Comparison of ENCODE assay signal across 8 cellular contexts in genomic region chr10:72625608-72626443, GRCh38. TPM values are rescaled to one million over a fixed set of nuclear protein-coding genes. Genes with fewer than 3 reads are reported as not detected.
DNase-seq lines count a peak whose midpoint lies in the region; ATAC-seq and TF ChIP-seq lines count a peak whose summit lies in the region.

MICU1 (minus strand) TSS chr10:72626079; CDS start chr10:72566793, 59,286 bp downstream.

- no peak for TF ChIP-seq CTCF in GM20000 (IDR thresholded peaks at IDR 0.05; ENCODE audit: extremely low read depth, missing control alignments)

- peak within 1 kb of the TSS; percentile 87 to 88 for H3K4me3 Mint-ChIP-seq in effector memory CD8-positive, alpha-beta T cell
- peak within 1 kb of the TSS; percentile 97 for H3K4me3 Mint-ChIP-seq in memory B cell

- peaks cover 7% of the 10 kb centered on the region for H3K36me3 Mint-ChIP-seq in effector memory CD8-positive, alpha-beta T cell (ENCODE audit: insufficient read depth)
- peaks cover 2% of the 10 kb centered on the region for H3K36me3 Mint-ChIP-seq in memory B cell

- DNase-seq in CMK (ENCODE audit: low read depth): peak; percentile 87
- DNase-seq in GM20000 (ENCODE audit: low spot score): peak; percentile 91
- DNase-seq in HT1080 (ENCODE audit: low read depth): peak; percentile 93
- peak; percentile 98 for DNase-seq in NOMO-1 treated with DMSO at 0.1 percent for 48 hours (lab: John Stamatoyannopoulos, UW; ENCODE audit: unreplicated experiment)
- peak; percentile 92 for DNase-seq in activated CD8-positive, alpha-beta memory T cell treated with anti-CD3 and anti-CD28 coated beads for 4 hours (ENCODE audit: low read depth in 2 of 2)
- peak; percentile 85 to 90 (median 87) for DNase-seq in effector memory CD8-positive, alpha-beta T cell
- peak; percentile 81 to 90 for DNase-seq in memory B cell (ENCODE audit: low spot score in 2 of 2)
- peak; percentile 89 for DNase-seq in stimulated activated CD8-positive, alpha-beta memory T cell treated with anti-CD3 and anti-CD28 coated beads, Interleukin-12 subunit alpha, Interleukin-12 subunit beta, amount 100 ng/mL, for 24 hours (ENCODE audit: extremely low read depth)

- peak within 1 kb of the TSS; percentile 78 to 82 for H3K27ac Mint-ChIP-seq in effector memory CD8-positive, alpha-beta T cell
- H3K27ac Mint-ChIP-seq in memory B cell: peak within 1 kb of the TSS; percentile 89

- H3K9me3 Mint-ChIP-seq in effector memory CD8-positive, alpha-beta T cell: no peaks in the 10 kb centered on the region
- no peaks in the 10 kb centered on the region for H3K9me3 Mint-ChIP-seq in memory B cell

- ATAC-seq in effector memory CD8-positive, alpha-beta T cell (replicated peaks): peak; percentile 99
- peak; percentile 98 for ATAC-seq in memory B cell (ENCODE audit: low read depth)

- peaks cover 7% of the 10 kb centered on the region in 2 donors for H3K4me1 Mint-ChIP-seq in effector memory CD8-positive, alpha-beta T cell (ENCODE audit: low read depth in 2 of 2)
- H3K4me1 Mint-ChIP-seq in memory B cell: peaks cover 8% of the 10 kb centered on the region

- H3K27me3 Mint-ChIP-seq in effector memory CD8-positive, alpha-beta T cell: no peaks in the 10 kb centered on the region
- H3K27me3 Mint-ChIP-seq in memory B cell: no peaks in the 10 kb centered on the region

RNA-seq across cellular contexts. Expression of gene MICU1, which starts in this region (rescaled TPM):
- 28.9 and 34.4 TPM in 2 replicates for total RNA-seq in HT1080 (2014; rRNA removed; shearing (Covaris generic))
- 33.6 and 37.0 TPM in 2 replicates for polyA plus RNA-seq in HT1080 (2015; cell fraction: cytosol; rRNA removed)
- polyA plus RNA-seq in HT1080 (2015; cell fraction: nucleus; rRNA removed): 29.7 and 31.9 TPM in 2 replicates

Comparison
In these comparisons a context has a peak if more than half of its experiments do, and no peak if none do; other contexts are left out.
1. Peak in every context shown above with its lines: DNase-seq and ATAC-seq.